ENCODE assay signal across 12 cellular contexts in the genomic region with DNA sequence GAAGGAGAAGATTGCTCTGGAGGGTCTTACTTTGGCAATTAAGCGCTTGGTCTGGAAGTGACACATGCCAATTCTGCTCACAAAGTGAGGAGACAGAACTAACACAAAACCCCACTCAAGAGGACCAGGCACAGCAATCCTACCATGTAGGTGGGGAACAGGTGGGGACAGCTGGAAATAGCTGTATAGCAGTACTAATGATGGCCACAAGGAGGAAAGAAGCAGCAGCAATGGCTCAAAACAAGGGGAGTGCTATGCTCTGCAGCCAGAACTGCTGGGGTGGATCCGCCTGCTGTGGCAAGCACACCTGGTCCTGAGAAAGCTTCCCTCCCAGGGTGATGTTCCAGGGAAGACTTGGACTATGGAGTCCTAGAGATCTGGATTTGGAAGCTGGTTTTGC. TPM values are rescaled to one million over a fixed set of nuclear protein-coding genes. Genes with fewer than 3 reads are reported as not detected.
A peak's percentile ranks its signal among the peaks of the same experiment; 100 is the strongest.
DNase-seq lines count a peak whose midpoint lies in the region; ATAC-seq and TF ChIP-seq lines count a peak whose summit lies in the region.
"Had no signal": no experiment of that assay in that cellular context is flagged by ENCODE, and none has a peak within 500 bp of the region (broad histone marks: within the 10 kb centered on the region; RNA-seq: fewer than 3 reads in every experiment).

No MANE protein-coding gene starts in this region.

- no TSS peak for BruUV-seq in HCT116 (replicated peaks; lab: Mats Ljungman, UMichigan)

- CTCF ChIA-PET in HCT116 (lab: Charles Lee): no interaction called here

- no peak overlapping the region for H3K4me3 Mint-ChIP-seq in memory B cell
- H3K4me3 Mint-ChIP-seq in T-helper 2 cell treated with Interferon-gamma antibody and Interleukin-4, amounts not matched to agents 5 μg/mL and 100 μg/mL, for 36 hours: no peak overlapping the region
- H3K4me3 Mint-ChIP-seq: activated naive CD8-positive, alpha-beta T cell had no signal

- H3K9ac ChIP-seq in HCT116 (ENCODE audit: low read length): no peak overlapping the region

- intact Hi-C loops in HCT116 (cut with micrococcal nuclease): no loop called here

- H3K36me3 Mint-ChIP-seq in memory B cell: no peaks in the 10 kb centered on the region
- no peaks in the 10 kb centered on the region for H3K36me3 Mint-ChIP-seq in T-helper 2 cell treated with Interferon-gamma antibody and Interleukin-4, amounts not matched to agents 5 μg/mL and 100 μg/mL, for 36 hours (ENCODE audit: low read depth)
- H3K36me3 Mint-ChIP-seq: activated naive CD8-positive, alpha-beta T cell had no signal

- RAD21 ChIA-PET in HCT116 (lab: Charles Lee; ENCODE audit: low non-redundant PET in 1 of 2, low total read pairs in 2 of 2, uncharacterized antibody in 2 of 2, unreplicated experiment in 2 of 2): no interaction called here

- H3K27ac Mint-ChIP-seq in memory B cell: no peak overlapping the region
- H3K27ac Mint-ChIP-seq in T-helper 2 cell treated with Interferon-gamma antibody and Interleukin-4, amounts not matched to agents 5 μg/mL and 100 μg/mL, for 36 hours: no peak overlapping the region
- H3K27ac Mint-ChIP-seq: activated naive CD8-positive, alpha-beta T cell had no signal

- no peaks in the 10 kb centered on the region for H3K4me1 Mint-ChIP-seq in memory B cell
- H3K4me1 Mint-ChIP-seq in T-helper 2 cell treated with Interferon-gamma antibody and Interleukin-4, amounts not matched to agents 5 μg/mL and 100 μg/mL, for 36 hours (ENCODE audit: low read depth): no peaks in the 10 kb centered on the region

- no peaks in the 10 kb centered on the region for H4K20me1 ChIP-seq in HCT116 (ENCODE audit: insufficient read depth)

- no peaks in the 10 kb centered on the region for H3K9me3 ChIP-seq in HCT116 (ENCODE audit: control insufficient read depth in 1 of 2, insufficient read depth in 1 of 2, low read depth in 1 of 2, low read length in 2 of 2)
- H3K9me3 ChIP-seq: ovary had no signal

- no peaks in the 10 kb centered on the region for H3K9me3 Mint-ChIP-seq in memory B cell
- no peaks in the 10 kb centered on the region for H3K9me3 Mint-ChIP-seq in T-helper 2 cell treated with Interferon-gamma antibody and Interleukin-4, amounts not matched to agents 5 μg/mL and 100 μg/mL, for 36 hours

- peaks cover 10% of the 10 kb centered on the region for H3K27me3 Mint-ChIP-seq in memory B cell
- H3K27me3 Mint-ChIP-seq in T-helper 2 cell treated with Interferon-gamma antibody and Interleukin-4, amounts not matched to agents 5 μg/mL and 100 μg/mL, for 36 hours (ENCODE audit: low read depth): peaks cover 7% of the 10 kb centered on the region

- H3K79me2 ChIP-seq in HCT116 (ENCODE audit: insufficient read depth, low read length): no peaks in the 10 kb centered on the region

- H3K27ac ChIP-seq in HCT116 (ENCODE audit: low read depth, low read length) (no peak overlapping the region), VCaP (no peak overlapping the region)
- H3K27ac ChIP-seq: ovary had no signal

- DNase-seq in D341Med (ENCODE audit: low spot score) (peak; percentile 68), HCT116 (ENCODE audit: low read depth, low spot score) (no peak), memory B cell (ENCODE audit: low spot score in 2 of 2) (no peak), NCI-H774 (lab: John Stamatoyannopoulos, UW) (no peak), SIG-M5 treated with dmso at 0.1 percent for 504 hours (lab: John Stamatoyannopoulos, UW; ENCODE audit: unreplicated experiment) (no peak)
- DNase-seq in T-helper 2 cell treated with Interferon-gamma antibody and Interleukin-4, amounts not matched to agents 5 μg/mL and 100 μg/mL, for 36 hours (ENCODE audit: low spot score): no peak
- DNase-seq: NCI-H1436 treated with DMSO at 0.1 percent for 48 hours, ovary had no signal

- no peak overlapping the region for H2AFZ ChIP-seq in HCT116 (ENCODE audit: low read depth, low read length, poor library complexity, severe bottlenecking)

- H3K27me3 ChIP-seq in HCT116 (ENCODE audit: insufficient read depth, low read length): peaks cover 68% of the 10 kb centered on the region
- H3K27me3 ChIP-seq: ovary had no signal

- no peaks in the 10 kb centered on the region for H3K36me3 ChIP-seq in HCT116 (ENCODE audit: control insufficient read depth in 1 of 2, insufficient read depth in 2 of 2, low read length in 2 of 2)
- H3K36me3 ChIP-seq: ovary had no signal

- no peaks in the 10 kb centered on the region for H3K9me2 ChIP-seq in HCT116 (ENCODE audit: insufficient read depth)

- no peak overlapping the region for H3K4me3 ChIP-seq in HCT116 (replicated peaks in 1 of 2; ENCODE audit: low read depth in 1 of 2, low read length in 2 of 2)
- H3K4me3 ChIP-seq: ovary had no signal

- POLR2A ChIA-PET in HCT116 (lab: Charles Lee): no interaction called here

- no peak overlapping the region for H3K4me2 ChIP-seq in HCT116 (ENCODE audit: low read length)

- TF ChIP-seq POLR2A in HCT116 (IDR thresholded peaks at IDR 0.05; ENCODE audit: borderline replicate concordance, extremely low read depth, insufficient read depth, insufficient read length): no peak

- no peaks in the 10 kb centered on the region for H3K4me1 ChIP-seq in HCT116 (ENCODE audit: control insufficient read depth in 1 of 2, insufficient read depth in 2 of 2, low read length in 2 of 2)

- peak; percentile 79 for ATAC-seq in HCT116
- peak; percentile 54 for ATAC-seq in memory B cell (ENCODE audit: low read depth)
- no peak for ATAC-seq in HG02852 (IDR thresholded peaks at IDR 0.05; ENCODE audit: unreplicated experiment)

- no peak for TF ChIP-seq RAD21 in HCT116 (IDR thresholded peaks at IDR 0.05; ENCODE audit: low read depth)

- TF ChIP-seq CTCF in HCT116 (IDR thresholded peaks at IDR 0.05 in 2 of 3, conservative IDR thresholded peaks at IDR 0.05 in 1 of 3; ENCODE audit: borderline replicate concordance in 1 of 3, insufficient read depth in 1 of 3, low read depth in 2 of 3, low read length in 2 of 3): peak in 2 of 3 experiments; percentile 41 to 50; a peak in 4 of 6 replicates
- TF ChIP-seq CTCF in VCaP (conservative IDR thresholded peaks at IDR 0.05): peak; percentile 69

TF ChIP-seq in HCT116, 20 proteins besides CTCF, POLR2A, EP300 and RAD21:
- no peak for TF ChIP-seq ZFX (IDR thresholded peaks at IDR 0.05)
TF ChIP-seq in HCT116: peak in this region for 0.

RNA-seq across cellular contexts. Expression of gene TMEM132E, which starts 17.0 kb away (rescaled TPM):
- not detected for total RNA-seq in HCT116 (2021; ENCODE audit: unreplicated experiment)
- polyA plus RNA-seq in HCT116 (2012): 0.01 TPM in 1 of 2 replicates, not detected in the other
- total RNA-seq: glomerular endothelial cell had no signal
